In genomic region chr4:109016200-109016599, GRCh38 we compare ENCODE assay signal across 23 cellular contexts.
"Had no signal": no experiment of that assay in that cellular context is flagged by ENCODE, and none has a peak within 500 bp of the region (broad histone marks: within the 10 kb centered on the region; RNA-seq: fewer than 3 reads in every experiment).

No MANE protein-coding gene starts in this region.

- H3K4me1 ChIP-seq: SJSA1 had no signal

- DNase-seq: Kasumi-1, MM.1S, NCI-H1092 treated with DMSO at 0.1 percent for 48 hours, NCI-H1436, NCI-H187, NCI-H2029, NCI-H2081 treated with DMSO at 0.1 percent for 48 hours, NCI-H2171, NCI-H226, NCI-H446, NCI-H510A, NCI-H524 treated with DMSO at 0.1 percent for 48 hours, NCI-H69, NCI-H774, Right ventricle myocardium superior, RPMI8226, SIG-M5 had no signal

- H3K4me3 Mint-ChIP-seq: IgD-negative memory B cell had no signal

- H3K4me3 ChIP-seq: K562, SJSA1, SK-N-MC had no signal

- H3K27me3 Mint-ChIP-seq: IgD-negative memory B cell had no signal

- H3K27me3 ChIP-seq: SJSA1 had no signal

- H3K36me3 ChIP-seq: SJSA1 had no signal

- H3K27ac ChIP-seq: HL-60, KMS-11, SJSA1, SK-N-MC had no signal

- H3K36me3 Mint-ChIP-seq: IgD-negative memory B cell had no signal
